Comparison of ENCODE assay signal across 13 cellular contexts in the genomic region with DNA sequence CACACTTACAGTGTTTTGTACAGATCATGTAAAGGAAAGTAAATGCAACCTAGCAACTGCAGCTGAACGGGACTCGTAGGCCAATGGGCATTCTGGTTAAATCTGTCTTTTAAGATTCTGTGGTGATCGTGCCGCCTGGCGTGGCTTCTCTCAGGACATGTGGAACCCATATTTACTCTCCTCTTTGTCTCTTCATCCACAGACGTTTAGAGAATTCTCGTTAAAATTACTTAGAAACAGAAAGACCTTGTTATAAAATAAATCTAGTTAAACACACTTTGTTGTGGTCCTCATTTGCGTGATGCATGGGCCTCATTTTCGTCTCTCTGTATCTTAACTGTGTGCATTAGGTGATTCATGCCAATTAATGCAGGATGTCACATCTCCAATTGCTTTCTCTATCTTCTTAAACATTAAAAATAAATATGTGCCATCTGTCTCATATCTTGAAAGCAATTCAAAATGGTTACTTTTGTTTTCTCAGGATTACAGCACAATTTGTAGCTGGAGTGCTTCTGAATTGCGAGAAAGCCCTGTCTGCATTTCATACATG. TPM values are rescaled to one million over a fixed set of nuclear protein-coding genes. Genes with fewer than 3 reads are reported as not detected.
DNase-seq lines count a peak whose midpoint lies in the region; ATAC-seq, FAIRE-seq and TF ChIP-seq lines count a peak whose summit lies in the region.
"Had no signal": no experiment of that assay in that cellular context is flagged by ENCODE, and none has a peak within 500 bp of the region (broad histone marks: within the 10 kb centered on the region; RNA-seq: fewer than 3 reads in every experiment).

No MANE protein-coding gene starts in this region.

- H3K4me3 Mint-ChIP-seq in astrocyte (ENCODE audit: unreplicated experiment): no peak overlapping the region
- H3K4me3 Mint-ChIP-seq: stimulated activated naive CD8-positive, alpha-beta T cell treated with anti-CD3 and anti-CD28 coated beads, Interleukin-15, Interleukin-2, amounts not matched to agents 100 ng/mL and 50 ng/mL, for 24 hours had no signal

- no peaks in the 10 kb centered on the region for H3K27me3 Mint-ChIP-seq in astrocyte (ENCODE audit: low read depth, unreplicated experiment)
- H3K27me3 Mint-ChIP-seq: stimulated activated naive CD8-positive, alpha-beta T cell treated with anti-CD3 and anti-CD28 coated beads, Interleukin-15, Interleukin-2, amounts not matched to agents 100 ng/mL and 50 ng/mL, for 24 hours had no signal

- DNase-seq in GM23248 (peak; percentile 64), astrocyte (ENCODE audit: low read depth) (peak; percentile 31), fibroblast of peridontal ligament (ENCODE audit: extremely low read depth) (peak; percentile 42), kidney (no peak)
- DNase-seq in stimulated activated CD8-positive, alpha-beta memory T cell treated with anti-CD3 and anti-CD28 coated beads, Interleukin-4, amount 100 ng/mL, for 48 hours: peak; percentile 20
- DNase-seq: activated effector memory CD4-positive, alpha-beta T cell treated with Interleukin-2 at 50 U/mL for 16 hours; NCI-H146; posterior cingulate gyrus had no signal

- in situ Hi-C loops in GM23248 (cut with MboI): loop anchor here (10.0 to 25.0 kb wide), 2 partner anchors 236 to 529 kb away; no protein-coding TSS in a partner anchor

- no peaks in the 10 kb centered on the region for H3K9me2 ChIP-seq in GM23248 (ENCODE audit: insufficient read depth)

- peaks cover 57% of the 10 kb centered on the region for H3F3A ChIP-seq in GM23248 (ENCODE audit: insufficient read depth)

- FAIRE-seq in astrocyte (lab: Jason Lieb, UNC) (no peak), kidney (lab: Jason Lieb, UNC) (no peak)
- FAIRE-seq: GM12878 had no signal

- H3K79me2 ChIP-seq in GM23248 (ENCODE audit: insufficient read depth): peaks cover 8% of the 10 kb centered on the region
- peaks cover 8% of the 10 kb centered on the region for H3K79me2 ChIP-seq in astrocyte (ENCODE audit: insufficient read depth, low read length)

- H3K27me3 ChIP-seq in GM23248 (replicated peaks; ENCODE audit: insufficient read depth) (no peaks in the 10 kb centered on the region), astrocyte (ENCODE audit: insufficient read depth, low read length) (no peaks in the 10 kb centered on the region)

- no peak overlapping the region for H3K4me2 ChIP-seq in GM23248 (ENCODE audit: unreplicated experiment)
- no peak overlapping the region for H3K4me2 ChIP-seq in astrocyte (ENCODE audit: low read length)

- H3K4me3 ChIP-seq in GM23248: no peak overlapping the region
- H3K4me3 ChIP-seq in astrocyte (ENCODE audit: insufficient read depth, low read depth, low read length): no peak overlapping the region
- H3K4me3 ChIP-seq in kidney (ENCODE audit: low read length in 2 of 2): no peak overlapping the region
- H3K4me3 ChIP-seq: GM12878, HAP-1 had no signal

- peaks cover 24% of the 10 kb centered on the region for H3K36me3 ChIP-seq in GM23248 (ENCODE audit: low read depth)
- peaks cover 23% of the 10 kb centered on the region for H3K36me3 ChIP-seq in astrocyte (ENCODE audit: insufficient read depth, low read length)
- peaks cover 17 to 31% of the 10 kb centered on the region in 2 donors for H3K36me3 ChIP-seq in kidney (ENCODE audit: control insufficient read depth in 1 of 2, insufficient read depth in 2 of 2, low read length in 2 of 2)

- H2AFZ ChIP-seq in GM23248 (no peak overlapping the region), astrocyte (ENCODE audit: low read depth, low read length) (no peak overlapping the region)

- H3K27ac Mint-ChIP-seq in astrocyte (ENCODE audit: unreplicated experiment): peak overlapping the region; percentile 55
- H3K27ac Mint-ChIP-seq: stimulated activated naive CD8-positive, alpha-beta T cell treated with anti-CD3 and anti-CD28 coated beads, Interleukin-15, Interleukin-2, amounts not matched to agents 100 ng/mL and 50 ng/mL, for 24 hours had no signal

- H4K20me1 ChIP-seq in GM23248 (ENCODE audit: insufficient read depth): no peaks in the 10 kb centered on the region
- peaks cover 26% of the 10 kb centered on the region for H4K20me1 ChIP-seq in astrocyte (ENCODE audit: insufficient read depth, low read length)

- peaks cover 9% of the 10 kb centered on the region for H3K36me3 Mint-ChIP-seq in astrocyte (ENCODE audit: low read depth, unreplicated experiment)

- H3K9me3 Mint-ChIP-seq in astrocyte (ENCODE audit: unreplicated experiment): no peaks in the 10 kb centered on the region
- H3K9me3 Mint-ChIP-seq: stimulated activated naive CD8-positive, alpha-beta T cell treated with anti-CD3 and anti-CD28 coated beads, Interleukin-15, Interleukin-2, amounts not matched to agents 100 ng/mL and 50 ng/mL, for 24 hours had no signal

- no peak for ATAC-seq in HG03097 (IDR thresholded peaks at IDR 0.05; ENCODE audit: low FRiP score, unreplicated experiment)
- no peak for ATAC-seq in GM21360 (IDR thresholded peaks at IDR 0.05; ENCODE audit: unreplicated experiment)

- TF ChIP-seq CTCF in astrocyte (IDR thresholded peaks at IDR 0.05; ENCODE audit: insufficient read depth, low read depth, low read length) (no peak), kidney (IDR thresholded peaks at IDR 0.05; ENCODE audit: borderline replicate concordance, extremely low read depth, insufficient read depth) (no peak)

- H3K27ac ChIP-seq in GM23248 (peak overlapping the region; percentile 100), astrocyte (ENCODE audit: low read depth, low read length) (no peak overlapping the region), kidney (ENCODE audit: low read depth in 2 of 2, low read length in 2 of 2) (no peak overlapping the region)

- intact Hi-C loops in kidney (cut with DNase I): no loop called here

- H3K9me3 ChIP-seq in GM23248 (ENCODE audit: low read depth) (no peaks in the 10 kb centered on the region), astrocyte (ENCODE audit: insufficient read depth, low read depth, low read length) (no peaks in the 10 kb centered on the region), kidney (ENCODE audit: control insufficient read depth in 1 of 2, low read length in 2 of 2) (no peaks in the 10 kb centered on the region)
- H3K9me3 ChIP-seq: HAP-1 had no signal

- WGBS in GM23248 (ENCODE audit: low coverage in 1 of 2, low lambda C conversion rate in 2 of 2, missing lambda C conversion rate in 2 of 2), 2 experiments: 24 to 32% methylated on average over 10 of the region's 10 CpGs

- H3K4me1 Mint-ChIP-seq in astrocyte (ENCODE audit: low read depth, unreplicated experiment): peaks cover 23% of the 10 kb centered on the region

- peaks cover 37% of the 10 kb centered on the region for H3K4me1 ChIP-seq in GM23248 (ENCODE audit: insufficient read depth)
- peaks cover 35% of the 10 kb centered on the region for H3K4me1 ChIP-seq in astrocyte (ENCODE audit: insufficient read depth, low read length)
- H3K4me1 ChIP-seq in kidney (ENCODE audit: control insufficient read depth in 1 of 2, insufficient read depth in 1 of 2, low read depth in 1 of 2, low read length in 2 of 2): peaks cover 3 to 7% of the 10 kb centered on the region in 2 donors
- H3K4me1 ChIP-seq: HAP-1 had no signal

- H3K9ac ChIP-seq in GM23248 (peak overlapping the region; percentile 4; the same call in 1 of the 2 replicates), astrocyte (ENCODE audit: low read length) (no peak overlapping the region), kidney (ENCODE audit: low read length in 2 of 2) (no peak overlapping the region)

RNA-seq across cellular contexts. Expression of a gene that starts 11.5 kb away (rescaled TPM):
- total RNA-seq in GM23248 (2014; rRNA removed; shearing (Covaris generic)): 49.8 and 58.9 TPM in 2 replicates
- polyA plus RNA-seq in GM23248 (2016; fragmentation: Nextera tagmentation; extraction: Ambion mirVana) (264 and 279 TPM in 2 replicates), kidney (ENCODE audit: insufficient read depth, low read depth, low replicate concordance) (27.8 TPM)
- total RNA-seq in astrocyte (250 and 319 TPM in 2 replicates), kidney (230 TPM)
